Comparison of ENCODE assay signal across 8 cellular contexts in genomic region chr9:129178579-129178909, GRCh38. TPM values are rescaled to one million over a fixed set of nuclear protein-coding genes. Genes with fewer than 3 reads are reported as not detected.
DNase-seq lines count a peak whose midpoint lies in the region; ATAC-seq and TF ChIP-seq lines count a peak whose summit lies in the region.

No MANE protein-coding gene starts in this region.

- no peak for TF ChIP-seq POLR2A in right lobe of liver (IDR thresholded peaks at IDR 0.05)
- TF ChIP-seq POLR2A in upper lobe of left lung (IDR thresholded peaks at IDR 0.05): no peak

- no peak overlapping the region for H3K27ac ChIP-seq in cardiac muscle cell
- no peak overlapping the region for H3K27ac ChIP-seq in right lobe of liver
- peak overlapping the region in 1 of 4 donors; percentile 93 for H3K27ac ChIP-seq in upper lobe of left lung

- CTCF ChIA-PET in WTC11 (lab: Charles Lee): interaction anchor here (0.6 to 10.3 kb wide), 26 partner anchors 9 to 559 kb away, joined by 3 to 74 read pairs (median 4); partner anchors contain the start of genes NTMT1 and SH3GLB2

- H3K4me1 ChIP-seq in cardiac muscle cell (ENCODE audit: low read depth) (peaks cover 12% of the 10 kb centered on the region), right lobe of liver (peaks cover 0 to 15% (median 0%) of the 10 kb centered on the region in 4 donors), upper lobe of left lung (peaks cover 14 to 26% (median 20%) of the 10 kb centered on the region in 4 donors)

- peak overlapping the region; percentile 22 for H3K4me3 ChIP-seq in cardiac muscle cell
- peak overlapping the region in 2 of 3 donors; percentile 0 to 82 for H3K4me3 ChIP-seq in right lobe of liver
- H3K4me3 ChIP-seq in upper lobe of left lung: peak overlapping the region in 3 of 4 donors; percentile 55 to 82 (median 78)

- H3K36me3 ChIP-seq in cardiac muscle cell (no peaks in the 10 kb centered on the region), right lobe of liver (no peaks in the 10 kb centered on the region), upper lobe of left lung (no peaks in the 10 kb centered on the region)

- H3K27me3 Mint-ChIP-seq in WTC11 (ENCODE audit: low read depth): peaks cover 82% of the 10 kb centered on the region

- POLR2A ChIA-PET in WTC11 (lab: Charles Lee): interaction anchor here (0.6 to 3.4 kb wide), 26 partner anchors 11 to 430 kb away, joined by 3 to 19 read pairs (median 4); no protein-coding TSS in a partner anchor

- H3K9me3 ChIP-seq in cardiac muscle cell (ENCODE audit: low read depth) (no peaks in the 10 kb centered on the region), right lobe of liver (no peaks in the 10 kb centered on the region), upper lobe of left lung (no peaks in the 10 kb centered on the region)

- H3K4me1 Mint-ChIP-seq in WTC11: peaks cover 20% of the 10 kb centered on the region

- no peak for TF ChIP-seq CTCF in cardiac muscle cell (IDR thresholded peaks at IDR 0.05; ENCODE audit: low read depth, low read length)
- no peak for TF ChIP-seq CTCF in WTC11 (IDR thresholded peaks at IDR 0.05)
- TF ChIP-seq CTCF in right lobe of liver (IDR thresholded peaks at IDR 0.05): no peak
- TF ChIP-seq CTCF in upper lobe of left lung (IDR thresholded peaks at IDR 0.05): no peak

- ATAC-seq in left cardiac atrium (no peak), WTC11 (peak; percentile 13), right lobe of liver (no peak), upper lobe of left lung (ENCODE audit: low FRiP score in 2 of 2) (no peak), HG03439 (IDR thresholded peaks at IDR 0.05; ENCODE audit: unreplicated experiment) (no peak)

- peaks cover 7% of the 10 kb centered on the region for H3K27me3 ChIP-seq in cardiac muscle cell
- H3K27me3 ChIP-seq in right lobe of liver: no peaks in the 10 kb centered on the region
- no peaks in the 10 kb centered on the region for H3K27me3 ChIP-seq in upper lobe of left lung

- intact Hi-C loops in left cardiac atrium (cut with DNase I): loop anchor here (10.0 kb wide), 4 partner anchors 76 to 436 kb away; no protein-coding TSS in a partner anchor
- intact Hi-C loops in right lobe of liver (cut with DNase I): loop anchor here (5.0 to 10.0 kb wide), 4 partner anchors 139 to 426 kb away; no protein-coding TSS in a partner anchor

- TF ChIP-seq EP300 in upper lobe of left lung (IDR thresholded peaks at IDR 0.05): no peak

- H3K36me3 Mint-ChIP-seq in WTC11: no peaks in the 10 kb centered on the region

- H3K27ac Mint-ChIP-seq in WTC11: peak overlapping the region; percentile 73; the same call in 1 of the 2 replicates

- DNase-seq in cardiac muscle cell (ENCODE audit: low read depth in 1 of 2, low spot score in 1 of 2) (no peak), left cardiac atrium (no peak), WTC11 (ENCODE audit: low spot score) (no peak), right lobe of liver (no peak), upper lobe of left lung (no peak), DMS 273 (lab: John Stamatoyannopoulos, UW; ENCODE audit: unreplicated experiment) (no peak), C1 segment of cervical spinal cord (lab: John Stamatoyannopoulos, UW) (no peak)

- no peaks in the 10 kb centered on the region for H3K9me3 Mint-ChIP-seq in WTC11

- WGBS in right lobe of liver (ENCODE audit: insufficient coverage, low coverage, low lambda C conversion rate, missing lambda C conversion rate): 22% methylated on average over 6 of the region's 28 CpGs
- WGBS in upper lobe of left lung, 2 donors: 8 to 17% methylated on average over 2 to 15 of the region's 28 CpGs

- peak overlapping the region; percentile 64 for H3K4me3 Mint-ChIP-seq in WTC11

TF ChIP-seq in WTC11, 78 proteins besides CTCF, POLR2A, EP300 and RAD21:
- TF ChIP-seq TEAD1 (CRISPR knock-in tag; IDR thresholded peaks at IDR 0.05) (no peak), MAX (CRISPR knock-in tag; IDR thresholded peaks at IDR 0.05) (0 out of 2 replicates have a peak, but pooled peaks have one; percentile 26), ZNF532 (CRISPR knock-in tag; IDR thresholded peaks at IDR 0.05; ENCODE audit: borderline replicate concordance) (no peak), ZBTB43 (CRISPR knock-in tag; IDR thresholded peaks at IDR 0.05) (peak; percentile 34; the same call in 1 of the 2 replicates), ZNF416 (CRISPR knock-in tag; IDR thresholded peaks at IDR 0.05) (0 out of 2 replicates have a peak, but pooled peaks have one; percentile 10), ATF2 (CRISPR knock-in tag; IDR thresholded peaks at IDR 0.05; ENCODE audit: borderline replicate concordance, low read depth) (no peak), ZNF317 (CRISPR knock-in tag; IDR thresholded peaks at IDR 0.05; ENCODE audit: borderline replicate concordance, low read depth) (no peak)

RNA-seq across cellular contexts. Expression of gene IER5L, which starts 0.5 kb away (rescaled TPM):
- total RNA-seq in cardiac muscle cell (51.7 and 77.4 TPM in 2 replicates), left cardiac atrium (10 to 100 TPM in 1 of 2 donors, 1 to 10 TPM in 1; 5.4 to 13.1 TPM), WTC11 (2021) (4.6 to 5.9 TPM (median 5.1 TPM) in 3 replicates), right lobe of liver (10 to 100 TPM in 3 of 6 experiments, 1 to 10 TPM in 3; 2.7 to 19.8 (median 7.8) TPM), upper lobe of left lung (10 to 100 TPM in 3 of 6 donors, 1 to 10 TPM in 3; 3.7 to 17.0 (median 10.3) TPM)
- 21.5 and 38.5 TPM in 2 replicates for polyA plus RNA-seq in cardiac muscle cell

Comparison
In these comparisons a context has a peak if more than half of its experiments do, and no peak if none do; other contexts are left out.
1. H3K4me3 ChIP-seq: peak in every context shown above with its lines; median percentile 78 in upper lobe of left lung; 41 in right lobe of liver; 22 in cardiac muscle cell.